ENCODE assay signal across 1 cellular context in genomic region chr3:16475766-16476165, GRCh38.
TF ChIP-seq lines count a peak whose summit lies in the region.

No MANE protein-coding gene starts in this region.

TF ChIP-seq in endothelial cell of umbilical vein, 7 proteins besides CTCF, POLR2A, EP300 and RAD21:
- TF ChIP-seq MYC (IDR thresholded peaks at IDR 0.05; ENCODE audit: low read depth, low read length) (no peak), JUN (IDR thresholded peaks at IDR 0.05; ENCODE audit: borderline replicate concordance, insufficient read depth, insufficient read length, low read depth) (no peak), EZH2 (IDR thresholded peaks at IDR 0.05; ENCODE audit: borderline replicate concordance, low read depth, low read length, severe bottlenecking) (no peak), FOS (IDR thresholded peaks at IDR 0.05; ENCODE audit: borderline replicate concordance, insufficient read depth, low read length) (no peak), GATA2 (IDR thresholded peaks at IDR 0.05; ENCODE audit: insufficient read depth, insufficient read length, low read depth, low read length) (no peak), MAX (IDR thresholded peaks at IDR 0.05; ENCODE audit: insufficient read depth, insufficient read length) (no peak), POLR2AphosphoS5 (IDR thresholded peaks at IDR 0.05; ENCODE audit: insufficient read depth, low read depth, low read length) (no peak)
